Comparison of ENCODE assay signal across 18 cellular contexts in genomic region chr15:41367418-41367817, GRCh38. TPM values are rescaled to one million over a fixed set of nuclear protein-coding genes. Genes with fewer than 3 reads are reported as not detected.
A peak's percentile ranks its signal among the peaks of the same experiment; 100 is the strongest.
DNase-seq lines count a peak whose midpoint lies in the region; ATAC-seq and TF ChIP-seq lines count a peak whose summit lies in the region.
"Had no signal": no experiment of that assay in that cellular context is flagged by ENCODE, and none has a peak within 500 bp of the region (broad histone marks: within the 10 kb centered on the region; RNA-seq: fewer than 3 reads in every experiment).

No MANE protein-coding gene starts in this region.

- H3K36me3 ChIP-seq in CD4-positive, CD25-positive, alpha-beta regulatory T cell (ENCODE audit: control insufficient read depth, insufficient read depth, low read length) = peaks cover 3% of the 10 kb centered on the region
- H3K36me3 ChIP-seq in Panc1 (ENCODE audit: control insufficient read depth, insufficient read depth, low read length) (peaks cover 21% of the 10 kb centered on the region), trophoblast cell (ENCODE audit: control insufficient read depth in 1 of 2, insufficient read depth in 2 of 2, low read length in 2 of 2) (peaks cover 45 to 49% of the 10 kb centered on the region in 2 experiments)

- H2BK120ac ChIP-seq in trophoblast cell (ENCODE audit: insufficient read depth, low read length, poor library complexity) = no peak overlapping the region

- H3K36me3 Mint-ChIP-seq in activated CD4-positive, alpha-beta memory T cell treated with anti-CD3 and anti-CD28 coated beads for 36 hours = peaks cover 47% of the 10 kb centered on the region
- H3K36me3 Mint-ChIP-seq in activated CD4-positive, alpha-beta memory T cell treated with anti-CD3 and anti-CD28 coated beads, Interleukin-2, amount 10 ng/mL, durations not matched to agents 7 days and 5 days (ENCODE audit: low read depth) = peaks cover 77% of the 10 kb centered on the region
- no peaks in the 10 kb centered on the region for H3K36me3 Mint-ChIP-seq in CD4-positive, CD25-positive, alpha-beta regulatory T cell
- H3K36me3 Mint-ChIP-seq in endothelial cell (ENCODE audit: low read depth, unreplicated experiment) = peaks cover 7% of the 10 kb centered on the region

- H3K4ac ChIP-seq in trophoblast cell (ENCODE audit: low read depth, low read length) = no peak overlapping the region

- H3K18ac ChIP-seq in trophoblast cell (ENCODE audit: low read length) = no peak overlapping the region

- ATAC-seq in CD4-positive, CD25-positive, alpha-beta regulatory T cell (ENCODE audit: low read depth in 2 of 2) = no peak
- ATAC-seq in Panc1 = peak; percentile 23; the same call in 1 of the 2 replicates
- ATAC-seq: PC-3 had no signal

- DNase-seq in activated CD4-positive, alpha-beta memory T cell treated with anti-CD3 and anti-CD28 coated beads for 36 hours = peak; percentile 0
- DNase-seq in activated CD4-positive, alpha-beta memory T cell treated with anti-CD3 and anti-CD28 coated beads, Interleukin-2, amount 10 ng/mL, durations not matched to agents 7 days and 5 days = no peak
- no peak for DNase-seq in CD4-positive, CD25-positive, alpha-beta regulatory T cell
- DNase-seq in Panc1 (ENCODE audit: low read depth, low spot score) (no peak), trophoblast cell (no peak), endothelial cell (ENCODE audit: low spot score) (no peak), hepatic stellate cell (ENCODE audit: low spot score) (no peak), NCI-H1092 treated with DMSO at 0.1 percent for 48 hours (lab: John Stamatoyannopoulos, UW) (no peak)
- DNase-seq: DMS 273 treated with DMSO at 0.1 percent for 48 hours, DND-41, HFFc6, NCI-H1436 treated with DMSO at 0.1 percent for 48 hours, NCI-H2029, NCI-H2171 treated with DMSO at 0.1 percent for 48 hours, NCI-H748 treated with DMSO at 0.1 percent for 48 hours, PC-3 had no signal

- WGBS in trophoblast cell (ENCODE audit: extremely low coverage, insufficient coverage, insufficient read length) = no CpG with 5 or more reads among the region's 3 CpGs

- H3K4me2 ChIP-seq in trophoblast cell (ENCODE audit: low read length) = no peak overlapping the region
- H3K4me2 ChIP-seq: BLaER1 treated with 17β-estradiol and CSF1 and Interleukin-3, amounts not matched to agents 10 nM and 100 nM; KMS-11 had no signal

- no peak overlapping the region for H3K14ac ChIP-seq in trophoblast cell (ENCODE audit: low read length)

- no peak overlapping the region for H4K91ac ChIP-seq in trophoblast cell (ENCODE audit: low read depth, low read length)

- BruUV-seq in Panc1 (replicated peaks; lab: Mats Ljungman, UMichigan) = no TSS peak

- H3K79me1 ChIP-seq in trophoblast cell (ENCODE audit: low read length) = no peaks in the 10 kb centered on the region

- TF ChIP-seq CTCF in Panc1 (IDR thresholded peaks at IDR 0.05) (no peak), endothelial cell (IDR thresholded peaks at IDR 0.05; ENCODE audit: unreplicated experiment) (no peak)

- no peaks in the 10 kb centered on the region for H3K27me3 Mint-ChIP-seq in activated CD4-positive, alpha-beta memory T cell treated with anti-CD3 and anti-CD28 coated beads for 36 hours
- no peaks in the 10 kb centered on the region for H3K27me3 Mint-ChIP-seq in activated CD4-positive, alpha-beta memory T cell treated with anti-CD3 and anti-CD28 coated beads, Interleukin-2, amount 10 ng/mL, durations not matched to agents 7 days and 5 days
- H3K27me3 Mint-ChIP-seq in CD4-positive, CD25-positive, alpha-beta regulatory T cell = no peaks in the 10 kb centered on the region
- H3K27me3 Mint-ChIP-seq in endothelial cell (ENCODE audit: unreplicated experiment) = no peaks in the 10 kb centered on the region

- H3K4me3 Mint-ChIP-seq in activated CD4-positive, alpha-beta memory T cell treated with anti-CD3 and anti-CD28 coated beads for 36 hours = no peak overlapping the region
- no peak overlapping the region for H3K4me3 Mint-ChIP-seq in activated CD4-positive, alpha-beta memory T cell treated with anti-CD3 and anti-CD28 coated beads, Interleukin-2, amount 10 ng/mL, durations not matched to agents 7 days and 5 days
- H3K4me3 Mint-ChIP-seq in CD4-positive, CD25-positive, alpha-beta regulatory T cell = no peak overlapping the region
- no peak overlapping the region for H3K4me3 Mint-ChIP-seq in endothelial cell (ENCODE audit: unreplicated experiment)
- H3K4me3 Mint-ChIP-seq: HFFc6 had no signal

- intact Hi-C loops in activated CD4-positive, alpha-beta memory T cell treated with anti-CD3 and anti-CD28 coated beads for 36 hours (cut with micrococcal nuclease) = no loop called here
- intact Hi-C loops in Panc1 (cut with micrococcal nuclease; ENCODE audit: unreplicated experiment) = no loop called here

- CTCF ChIA-PET in activated CD4-positive, alpha-beta memory T cell treated with anti-CD3 and anti-CD28 coated beads for 36 hours (lab: Charles Lee) = no interaction called here
- CTCF ChIA-PET in activated CD4-positive, alpha-beta memory T cell treated with anti-CD3 and anti-CD28 coated beads, Interleukin-2, amount 10 ng/mL, durations not matched to agents 7 days and 5 days (lab: Charles Lee) = no interaction called here
- CTCF ChIA-PET in Panc1 (lab: Charles Lee) = no interaction called here

- H2BK5ac ChIP-seq in trophoblast cell (ENCODE audit: low read depth, low read length, poor library complexity) = no peak overlapping the region

- H3K27ac Mint-ChIP-seq in activated CD4-positive, alpha-beta memory T cell treated with anti-CD3 and anti-CD28 coated beads for 36 hours = no peak overlapping the region
- no peak overlapping the region for H3K27ac Mint-ChIP-seq in activated CD4-positive, alpha-beta memory T cell treated with anti-CD3 and anti-CD28 coated beads, Interleukin-2, amount 10 ng/mL, durations not matched to agents 7 days and 5 days
- peak overlapping the region in 2 of 3 donors; percentile 20 to 67 for H3K27ac Mint-ChIP-seq in CD4-positive, CD25-positive, alpha-beta regulatory T cell
- H3K27ac Mint-ChIP-seq in endothelial cell (ENCODE audit: unreplicated experiment) = no peak overlapping the region
- H3K27ac Mint-ChIP-seq: HFFc6 had no signal

- no peaks in the 10 kb centered on the region for H3K9me3 ChIP-seq in CD4-positive, CD25-positive, alpha-beta regulatory T cell (ENCODE audit: control insufficient read depth in 2 of 2, low read length in 2 of 2)
- H3K9me3 ChIP-seq in Panc1 (ENCODE audit: control insufficient read depth, insufficient read depth, low read depth, low read length) (no peaks in the 10 kb centered on the region), trophoblast cell (ENCODE audit: insufficient read depth, low read depth, low read length) (peaks cover 4% of the 10 kb centered on the region)
- H3K9me3 ChIP-seq: BLaER1 treated with 17β-estradiol and CSF1 and Interleukin-3, amounts not matched to agents 10 nM and 100 nM had no signal

- no peak overlapping the region for H3K23ac ChIP-seq in trophoblast cell (ENCODE audit: low read length)

- H3K27ac ChIP-seq in CD4-positive, CD25-positive, alpha-beta regulatory T cell (ENCODE audit: insufficient read depth, low read length, poor library complexity, severe bottlenecking) = no peak overlapping the region
- no peak overlapping the region for H3K27ac ChIP-seq in Panc1 (ENCODE audit: low read length)
- H3K27ac ChIP-seq in trophoblast cell (ENCODE audit: low read depth, low read length) = no peak overlapping the region
- H3K27ac ChIP-seq: BLaER1 treated with 17β-estradiol and CSF1 and Interleukin-3, amounts not matched to agents 10 nM and 100 nM; KMS-11 had no signal

- no peak overlapping the region for H3K4me3 ChIP-seq in CD4-positive, CD25-positive, alpha-beta regulatory T cell (ENCODE audit: low read depth, low read length)
- H3K4me3 ChIP-seq in Panc1 (ENCODE audit: low read depth in 2 of 2, low read length in 2 of 2) = no peak overlapping the region
- peak overlapping the region; percentile 27 for H3K4me3 ChIP-seq in trophoblast cell (ENCODE audit: low read depth, low read length)
- H3K4me3 ChIP-seq: BLaER1 treated with 17β-estradiol and CSF1 and Interleukin-3, amounts not matched to agents 10 nM and 100 nM had no signal

- in situ Hi-C loops in Panc1 (cut with HindIII; ENCODE audit: low pct_unique_long_range_greater_than_20kb, low sequenced_read_pairs) = no loop called here

- H3K27me3 ChIP-seq in CD4-positive, CD25-positive, alpha-beta regulatory T cell (ENCODE audit: control insufficient read depth, insufficient read depth, low read length) = no peaks in the 10 kb centered on the region
- H3K27me3 ChIP-seq in Panc1 (ENCODE audit: control insufficient read depth, insufficient read depth, low read length) = no peaks in the 10 kb centered on the region
- no peaks in the 10 kb centered on the region for H3K27me3 ChIP-seq in trophoblast cell (ENCODE audit: insufficient read depth, low read length)
- H3K27me3 ChIP-seq: BLaER1 treated with 17β-estradiol and CSF1 and Interleukin-3, amounts not matched to agents 10 nM and 100 nM had no signal

- H2BK12ac ChIP-seq in trophoblast cell (ENCODE audit: low read length) = no peak overlapping the region

- POLR2A ChIA-PET in activated CD4-positive, alpha-beta memory T cell treated with anti-CD3 and anti-CD28 coated beads for 36 hours (lab: Charles Lee) = interaction anchor here (0.6 to 0.9 kb wide), 2 partner anchors 9 to 426 kb away, joined by 3 read pairs; no protein-coding TSS in a partner anchor
- POLR2A ChIA-PET in activated CD4-positive, alpha-beta memory T cell treated with anti-CD3 and anti-CD28 coated beads, Interleukin-2, amount 10 ng/mL, durations not matched to agents 7 days and 5 days (lab: Charles Lee) = no interaction called here
- POLR2A ChIA-PET in Panc1 (lab: Charles Lee) = no interaction called here

- H4K12ac ChIP-seq in trophoblast cell (ENCODE audit: low read depth, low read length) = no peak overlapping the region

- H2AK5ac ChIP-seq in trophoblast cell (ENCODE audit: low read length) = no peak overlapping the region

- no peak overlapping the region for H4K8ac ChIP-seq in trophoblast cell (ENCODE audit: low read depth, low read length)

- no peaks in the 10 kb centered on the region for H3K4me1 ChIP-seq in CD4-positive, CD25-positive, alpha-beta regulatory T cell (ENCODE audit: control insufficient read depth, insufficient read depth, low read length, poor library complexity, severe bottlenecking)
- H3K4me1 ChIP-seq in Panc1 (ENCODE audit: control insufficient read depth, insufficient read depth, low read length) (no peaks in the 10 kb centered on the region), trophoblast cell (ENCODE audit: control insufficient read depth in 1 of 2, insufficient read depth in 2 of 2, low read length in 2 of 2) (no peaks in the 10 kb centered on the region)
- H3K4me1 ChIP-seq: BLaER1 treated with 17β-estradiol and CSF1 and Interleukin-3, amounts not matched to agents 10 nM and 100 nM had no signal

- H2AFZ ChIP-seq in trophoblast cell (ENCODE audit: insufficient read depth, low read length, poor library complexity) = no peak overlapping the region

- H3K9ac ChIP-seq in trophoblast cell (ENCODE audit: low read length) = no peak overlapping the region
- H3K9ac ChIP-seq: BLaER1 treated with 17β-estradiol and CSF1 and Interleukin-3, amounts not matched to agents 10 nM and 100 nM; KMS-11 had no signal

- no peaks in the 10 kb centered on the region for H3K79me2 ChIP-seq in trophoblast cell (ENCODE audit: control insufficient read depth, insufficient read depth, low read length, poor library complexity)

- no peaks in the 10 kb centered on the region for H3K4me1 Mint-ChIP-seq in activated CD4-positive, alpha-beta memory T cell treated with anti-CD3 and anti-CD28 coated beads for 36 hours (ENCODE audit: low read depth)
- no peaks in the 10 kb centered on the region for H3K4me1 Mint-ChIP-seq in activated CD4-positive, alpha-beta memory T cell treated with anti-CD3 and anti-CD28 coated beads, Interleukin-2, amount 10 ng/mL, durations not matched to agents 7 days and 5 days
- H3K4me1 Mint-ChIP-seq in CD4-positive, CD25-positive, alpha-beta regulatory T cell = peaks cover 0 to 12% (median 2%) of the 10 kb centered on the region in 4 donors
- no peaks in the 10 kb centered on the region for H3K4me1 Mint-ChIP-seq in endothelial cell (ENCODE audit: unreplicated experiment)

- no peaks in the 10 kb centered on the region for H3K9me3 Mint-ChIP-seq in activated CD4-positive, alpha-beta memory T cell treated with anti-CD3 and anti-CD28 coated beads for 36 hours
- H3K9me3 Mint-ChIP-seq in activated CD4-positive, alpha-beta memory T cell treated with anti-CD3 and anti-CD28 coated beads, Interleukin-2, amount 10 ng/mL, durations not matched to agents 7 days and 5 days = no peaks in the 10 kb centered on the region
- H3K9me3 Mint-ChIP-seq in CD4-positive, CD25-positive, alpha-beta regulatory T cell = no peaks in the 10 kb centered on the region
- H3K9me3 Mint-ChIP-seq in endothelial cell (ENCODE audit: unreplicated experiment) = no peaks in the 10 kb centered on the region
- H3K9me3 Mint-ChIP-seq: HFFc6 had no signal

RNA-seq across cellular contexts. Expression of gene NUSAP1, which starts 34.7 kb away (rescaled TPM):
- total RNA-seq in activated CD4-positive, alpha-beta memory T cell treated with anti-CD3 and anti-CD28 coated beads for 36 hours = 100 to 1,000 TPM; 227 TPM
- 100 to 1,000 TPM; 243 to 251 TPM for total RNA-seq in activated CD4-positive, alpha-beta memory T cell treated with anti-CD3 and anti-CD28 coated beads, Interleukin-2, amount 10 ng/mL, durations not matched to agents 7 days and 5 days
- total RNA-seq in CD4-positive, CD25-positive, alpha-beta regulatory T cell = 24.4 TPM
- polyA plus RNA-seq in CD4-positive, CD25-positive, alpha-beta regulatory T cell = 10 to 100 TPM in 3 of 4 donors, 1 to 10 TPM in 1; 9.9 to 30.8 (median 15.6) TPM
- total RNA-seq in Panc1 (2021; ENCODE audit: unreplicated experiment) (127 TPM), endothelial cell (ENCODE audit: unreplicated experiment) (16.9 TPM)
- 36.1 TPM for polyA plus RNA-seq in Panc1 (2012; ENCODE audit: insufficient read length)
- polyA plus RNA-seq in trophoblast cell (2013) = 57.1 and 62.5 TPM in 2 replicates

RNA-seq across cellular contexts. Expression of gene NDUFAF1, which starts 34.9 kb away (rescaled TPM):
- 10 to 100 TPM; 21.3 to 22.7 TPM for total RNA-seq in activated CD4-positive, alpha-beta memory T cell treated with anti-CD3 and anti-CD28 coated beads for 36 hours
- 10 to 100 TPM; 15.7 to 17.9 TPM for total RNA-seq in activated CD4-positive, alpha-beta memory T cell treated with anti-CD3 and anti-CD28 coated beads, Interleukin-2, amount 10 ng/mL, durations not matched to agents 7 days and 5 days
- total RNA-seq in CD4-positive, CD25-positive, alpha-beta regulatory T cell = 7.1 TPM
- 10 to 100 TPM; 20.7 to 31.4 (median 27.7) TPM for polyA plus RNA-seq in CD4-positive, CD25-positive, alpha-beta regulatory T cell
- total RNA-seq in Panc1 (2021; ENCODE audit: unreplicated experiment) = 18.0 TPM
- 14.1 TPM for polyA plus RNA-seq in Panc1 (2012; ENCODE audit: insufficient read length)
- polyA plus RNA-seq in trophoblast cell (2013) = 14.9 and 15.0 TPM in 2 replicates
- 16.0 TPM for total RNA-seq in endothelial cell (ENCODE audit: unreplicated experiment)

RNA-seq across cellular contexts. Expression of gene OIP5, which starts 35.0 kb away (rescaled TPM):
- total RNA-seq in activated CD4-positive, alpha-beta memory T cell treated with anti-CD3 and anti-CD28 coated beads for 36 hours = 10 to 100 TPM; 11.1 to 13.0 TPM
- 10 to 100 TPM; 15.2 to 15.4 TPM for total RNA-seq in activated CD4-positive, alpha-beta memory T cell treated with anti-CD3 and anti-CD28 coated beads, Interleukin-2, amount 10 ng/mL, durations not matched to agents 7 days and 5 days
- 0.96 TPM for total RNA-seq in CD4-positive, CD25-positive, alpha-beta regulatory T cell
- 1 to 10 TPM in 3 of 4 donors, under 1 TPM in 1; 0.94 to 5.0 (median 2.7) TPM for polyA plus RNA-seq in CD4-positive, CD25-positive, alpha-beta regulatory T cell
- total RNA-seq in Panc1 (2021; ENCODE audit: unreplicated experiment) (26.7 TPM), endothelial cell (ENCODE audit: unreplicated experiment) (2.7 TPM)
- polyA plus RNA-seq in Panc1 (2012; ENCODE audit: insufficient read length) = 12.8 TPM
- 11.1 and 11.2 TPM in 2 replicates for polyA plus RNA-seq in trophoblast cell (2013)

RNA-seq across cellular contexts. Expression of gene RTF1, which starts 49.5 kb away (rescaled TPM):
- total RNA-seq in activated CD4-positive, alpha-beta memory T cell treated with anti-CD3 and anti-CD28 coated beads for 36 hours = 10 to 100 TPM; 24.9 to 26.2 TPM
- 10 to 100 TPM; 33.9 to 37.1 TPM for total RNA-seq in activated CD4-positive, alpha-beta memory T cell treated with anti-CD3 and anti-CD28 coated beads, Interleukin-2, amount 10 ng/mL, durations not matched to agents 7 days and 5 days
- 51.5 TPM for total RNA-seq in CD4-positive, CD25-positive, alpha-beta regulatory T cell
- polyA plus RNA-seq in CD4-positive, CD25-positive, alpha-beta regulatory T cell = 10 to 100 TPM; 14.8 to 23.6 (median 18.7) TPM
- total RNA-seq in Panc1 (2021; ENCODE audit: unreplicated experiment) (43.5 TPM), endothelial cell (ENCODE audit: unreplicated experiment) (60.8 TPM)
- polyA plus RNA-seq in Panc1 (2012; ENCODE audit: insufficient read length) = 36.7 TPM
- 38.4 and 40.9 TPM in 2 replicates for polyA plus RNA-seq in trophoblast cell (2013)

Comparison
In these comparisons a context has a peak if more than half of its experiments do, and no peak if none do; other contexts are left out.
1. H3K27ac Mint-ChIP-seq: peak in CD4-positive, CD25-positive, alpha-beta regulatory T cell (2 of 3); none in activated CD4-positive, alpha-beta memory T cell treated with anti-CD3 and anti-CD28 coated beads for 36 hours (single experiment), activated CD4-positive, alpha-beta memory T cell treated with anti-CD3 and anti-CD28 coated beads, Interleukin-2, amount 10 ng/mL, durations not matched to agents 7 days and 5 days (single experiment) and endothelial cell (single experiment).